In genomic region chr19:48695743-48696352, GRCh38 we compare ENCODE assay signal across 8 cellular contexts. TPM values are rescaled to one million over a fixed set of nuclear protein-coding genes. Genes with fewer than 3 reads are reported as not detected.
A peak's percentile ranks its signal among the peaks of the same experiment; 100 is the strongest.
DNase-seq lines count a peak whose midpoint lies in the region; ATAC-seq and TF ChIP-seq lines count a peak whose summit lies in the region.

FUT2 (plus strand) TSS chr19:48695971; CDS start chr19:48702957, 6,986 bp downstream.

- 17 to 22% methylated on average over 16 of the region's 16 CpGs for WGBS in ectodermal cell, 2 experiments
- 45 to 53% (median 46%) methylated on average over 5 to 16 of the region's 16 CpGs for WGBS in adrenal gland, 4 donors

- no peaks in the 10 kb centered on the region for H3K27me3 ChIP-seq in CD4-positive, CD25-positive, alpha-beta regulatory T cell (ENCODE audit: control insufficient read depth, insufficient read depth, low read length)
- H3K27me3 ChIP-seq in ectodermal cell (ENCODE audit: control insufficient read depth, insufficient read depth, low read length, poor library complexity, severe bottlenecking), result peaks cover 23% of the 10 kb centered on the region
- H3K27me3 ChIP-seq in adrenal gland, result no peaks in the 10 kb centered on the region

- peaks cover 6% of the 10 kb centered on the region for H3K36me3 Mint-ChIP-seq in CD4-positive, CD25-positive, alpha-beta regulatory T cell
- H3K36me3 Mint-ChIP-seq in naive B cell, result no peaks in the 10 kb centered on the region

- peaks cover 0 to 1% (median 0%) of the 10 kb centered on the region in 7 donors for H3K9me3 Mint-ChIP-seq in CD4-positive, CD25-positive, alpha-beta regulatory T cell
- H3K9me3 Mint-ChIP-seq in naive B cell, result no peaks in the 10 kb centered on the region

- no peak for TF ChIP-seq CTCF in adrenal gland (IDR thresholded peaks at IDR 0.05)

- H3K4me1 Mint-ChIP-seq in CD4-positive, CD25-positive, alpha-beta regulatory T cell, result peaks cover 0 to 11% (median 4%) of the 10 kb centered on the region in 4 donors
- H3K4me1 Mint-ChIP-seq in naive B cell, result peaks cover 9 to 14% (median 12%) of the 10 kb centered on the region in 3 donors

- peaks cover 6% of the 10 kb centered on the region for H3K4me1 ChIP-seq in CD4-positive, CD25-positive, alpha-beta regulatory T cell (ENCODE audit: control insufficient read depth, insufficient read depth, low read length, poor library complexity, severe bottlenecking)
- H3K4me1 ChIP-seq in ectodermal cell (ENCODE audit: control insufficient read depth, insufficient read depth, low read length) (no peaks in the 10 kb centered on the region), adrenal gland (replicated peaks in 1 of 2) (no peaks in the 10 kb centered on the region)

- no peaks in the 10 kb centered on the region for H3K9me3 ChIP-seq in CD4-positive, CD25-positive, alpha-beta regulatory T cell (ENCODE audit: control insufficient read depth in 2 of 2, low read length in 2 of 2)
- H3K9me3 ChIP-seq in ectodermal cell (ENCODE audit: control insufficient read depth, low read length), result no peaks in the 10 kb centered on the region
- H3K9me3 ChIP-seq in adrenal gland (replicated peaks in 1 of 3), result no peaks in the 10 kb centered on the region

- peaks cover 27% of the 10 kb centered on the region for H3K27me3 Mint-ChIP-seq in CD4-positive, CD25-positive, alpha-beta regulatory T cell
- H3K27me3 Mint-ChIP-seq in naive B cell, result peaks cover 0 to 29% (median 24%) of the 10 kb centered on the region in 3 donors

- H3K4me3 Mint-ChIP-seq in CD4-positive, CD25-positive, alpha-beta regulatory T cell, result peak within 1 kb of the TSS in 3 of 4 donors; percentile 15 to 68 (median 66)
- H3K4me3 Mint-ChIP-seq in naive B cell, result peak within 1 kb of the TSS in 7 of 8 donors; percentile 75 to 86 (median 80)

- ATAC-seq in CD4-positive, CD25-positive, alpha-beta regulatory T cell (ENCODE audit: low read depth in 2 of 2), result no peak
- ATAC-seq in naive B cell (ENCODE audit: low read depth in 2 of 2) (no peak), HG02973 (IDR thresholded peaks at IDR 0.05; ENCODE audit: unreplicated experiment) (no peak)

- H3K36me3 ChIP-seq in CD4-positive, CD25-positive, alpha-beta regulatory T cell (ENCODE audit: control insufficient read depth, insufficient read depth, low read length), result no peaks in the 10 kb centered on the region
- H3K36me3 ChIP-seq in ectodermal cell (ENCODE audit: control insufficient read depth, insufficient read depth, low read length) (no peaks in the 10 kb centered on the region), adrenal gland (replicated peaks in 1 of 2) (no peaks in the 10 kb centered on the region)

- no peak for TF ChIP-seq POLR2A in adrenal gland (IDR thresholded peaks at IDR 0.05)

- H3K27ac Mint-ChIP-seq in CD4-positive, CD25-positive, alpha-beta regulatory T cell, result peak within 1 kb of the TSS in 1 of 3 donors; percentile 73
- peak within 1 kb of the TSS in 3 of 6 donors; percentile 72 to 85 (median 84) for H3K27ac Mint-ChIP-seq in naive B cell

- no peak for DNase-seq in CD4-positive, CD25-positive, alpha-beta regulatory T cell
- DNase-seq in NCI-H2029 treated with DMSO at 0.1 percent for 48 hours (lab: John Stamatoyannopoulos, UW), result peak; percentile 40
- no peak for DNase-seq in naive B cell
- DNase-seq in adrenal gland, result no peak
- no peak for DNase-seq in activated gamma-delta T cell treated with Interleukin-2 at 50 U/mL for 16 hours
- no peak for DNase-seq in pons (ENCODE audit: low spot score)

- no peak within 1 kb of the TSS for H3K27ac ChIP-seq in CD4-positive, CD25-positive, alpha-beta regulatory T cell (ENCODE audit: insufficient read depth, low read length, poor library complexity, severe bottlenecking)
- H3K27ac ChIP-seq in ectodermal cell (ENCODE audit: insufficient read depth, low read depth, low read length, poor library complexity, severe bottlenecking) (no peak within 1 kb of the TSS), adrenal gland (peak within 1 kb of the TSS in 1 of 5 donors; percentile 6)

- intact Hi-C loops in adrenal gland (cut with DNase I), result no loop called here

- no peak within 1 kb of the TSS for H3K4me3 ChIP-seq in CD4-positive, CD25-positive, alpha-beta regulatory T cell (ENCODE audit: low read depth, low read length)
- H3K4me3 ChIP-seq in ectodermal cell (ENCODE audit: insufficient read depth, low read depth, low read length) (peak within 1 kb of the TSS; percentile 24), adrenal gland (peak within 1 kb of the TSS in 1 of 4 donors; percentile 35)

RNA-seq across cellular contexts. Expression of gene FUT2, which starts in this region (rescaled TPM):
- total RNA-seq in CD4-positive, CD25-positive, alpha-beta regulatory T cell, result not detected
- polyA plus RNA-seq in CD4-positive, CD25-positive, alpha-beta regulatory T cell, result under 1 TPM in 2 of 4 donors, not detected in 2; 0.10 to 0.67 TPM
- polyA plus RNA-seq in ectodermal cell (2013, experiment 1 of 4), result 1.2 TPM
- polyA plus RNA-seq in ectodermal cell (2013, experiment 2 of 4), result 0.46 TPM
- 0.32 TPM for polyA plus RNA-seq in ectodermal cell (2013, experiment 3 of 4)
- polyA plus RNA-seq in ectodermal cell (2013, experiment 4 of 4), result 0.57 TPM
- polyA plus RNA-seq in naive B cell (ENCODE audit: low read depth in 6 of 6) (under 1 TPM in 3 of 6 donors, not detected in 3; 0.11 to 0.26 (median 0.17) TPM), adrenal gland (under 1 TPM in 2 of 3 donors, not detected in 1; 0.03 to 0.24 TPM)
- not detected for total RNA-seq in adrenal gland
